In the genomic region with DNA sequence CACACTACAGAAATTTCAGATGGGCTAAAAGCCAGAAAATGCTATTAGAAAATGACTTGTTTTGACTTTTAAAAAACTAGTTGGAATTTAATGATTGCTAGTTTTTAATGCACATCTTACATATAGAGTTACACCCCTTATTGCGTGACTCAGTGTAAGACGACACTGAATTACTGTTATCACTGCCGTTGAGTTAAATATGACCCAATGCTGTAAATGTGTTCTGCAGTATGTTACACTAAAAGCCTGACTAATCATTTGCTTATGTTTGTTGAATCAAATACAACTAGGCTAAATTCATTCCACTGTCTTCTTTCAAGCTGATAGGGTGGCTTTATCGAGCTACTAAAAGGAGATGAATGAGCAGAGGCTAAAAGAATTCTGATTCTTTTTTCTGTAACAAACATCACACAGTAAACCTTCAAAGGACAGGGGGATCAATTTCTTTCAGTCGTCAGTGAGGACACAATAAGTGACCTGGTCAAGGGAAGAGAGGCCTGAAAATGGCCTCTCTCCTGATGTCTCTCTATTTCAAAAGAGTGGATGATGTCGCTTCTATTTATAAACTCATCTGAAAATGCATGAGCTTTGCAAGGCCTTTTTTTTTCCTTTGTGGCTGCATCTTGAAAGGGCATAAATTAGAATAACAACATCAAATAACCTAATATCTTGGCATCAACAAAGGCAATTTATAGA, we compare ENCODE assay signal across 1 cellular context.
TF ChIP-seq lines count a peak whose summit lies in the region.

No MANE protein-coding gene starts in this region.

TF ChIP-seq in SK-N-SH, 30 proteins besides CTCF, POLR2A, EP300 and RAD21 (continued from another document):
- TF ChIP-seq FOSL2 (IDR thresholded peaks at IDR 0.05; ENCODE audit: borderline replicate concordance, low read depth) = peak; percentile 54
